ENCODE assay signal across 23 cellular contexts in genomic region chr12:1980282-1980681, GRCh38.
"Had no signal": no experiment of that assay in that cellular context is flagged by ENCODE, and none has a peak within 500 bp of the region (broad histone marks: within the 10 kb centered on the region; RNA-seq: fewer than 3 reads in every experiment).

No MANE protein-coding gene starts in this region.

- DNase-seq: effector CD4-positive, alpha-beta T cell; endodermal cell; gastrocnemius medialis; heart right ventricle; hypothalamus; islet precursor cell; left ventricle myocardium inferior; lower lobe of right lung; naive B cell; occipital lobe; retina; stimulated activated CD4-positive, alpha-beta T cell treated with anti-CD3 and anti-CD28 coated beads, Interleukin-12 subunit alpha, Interleukin-12 subunit beta, amount 100 ng/mL, for 4 hours; stimulated activated naive CD4-positive, alpha-beta T cell; stomach; upper lobe of left lung had no signal

- H2AFZ ChIP-seq: parathyroid adenoma had no signal

- H3K4me1 ChIP-seq: lower lobe of right lung, parathyroid adenoma, prostate gland, upper lobe of left lung had no signal

- H3K4me1 Mint-ChIP-seq: endodermal cell, memory B cell, naive B cell had no signal

- H3K4me3 Mint-ChIP-seq: endodermal cell, memory B cell, mesothelial cell of epicardium, naive B cell, nephron had no signal

- H3K27me3 ChIP-seq: gastrocnemius medialis, heart right ventricle, stomach, upper lobe of left lung, vagina had no signal

- H3K27ac ChIP-seq: coronary artery, gastrocnemius medialis, lower lobe of right lung, parathyroid adenoma, prostate gland, skin epidermis, stomach, upper lobe of left lung, vagina had no signal

- H3K4me3 ChIP-seq: coronary artery, gastrocnemius medialis, heart right ventricle, left ventricle myocardium inferior, lower lobe of right lung, prostate gland, skin epidermis, stomach, upper lobe of left lung, vagina had no signal

- H3K9me3 ChIP-seq: prostate gland had no signal

- H3K27me3 Mint-ChIP-seq: memory B cell, naive B cell had no signal

- H3K9ac ChIP-seq: parathyroid adenoma had no signal

- H3K79me2 ChIP-seq: parathyroid adenoma had no signal

- H3K36me3 ChIP-seq: gastrocnemius medialis, lower lobe of right lung, prostate gland had no signal

- H3K27ac Mint-ChIP-seq: endodermal cell, memory B cell, mesothelial cell of epicardium, naive B cell, nephron had no signal
